ENCODE assay signal across 10 cellular contexts in genomic region chr9:94837404-94837803, GRCh38.
"Had no signal": no experiment of that assay in that cellular context is flagged by ENCODE, and none has a peak within 500 bp of the region (broad histone marks: within the 10 kb centered on the region; RNA-seq: fewer than 3 reads in every experiment).

No MANE protein-coding gene starts in this region.

- H3K36me3 ChIP-seq: HAP-1 had no signal

- H3K4me3 ChIP-seq: GM23248, GM23338, HAP-1 had no signal

- H3K4me1 Mint-ChIP-seq: GM23338, H9 had no signal

- H3K4me2 ChIP-seq: GM23338 had no signal

- H3K4me1 ChIP-seq: HAP-1 had no signal

- H3K9ac ChIP-seq: GM23248 had no signal

- ATAC-seq: GM23338, HCT116 had no signal

- H2AFZ ChIP-seq: GM23248, GM23338 had no signal

- DNase-seq: GM23248, GOT3, H7, H9, HCEC 1CT, HFFc6 had no signal

- H3K27ac ChIP-seq: GM23248 had no signal

- FAIRE-seq: H1 had no signal

- H3K4me3 Mint-ChIP-seq: GM23338, H9, HFFc6 had no signal

- H3K27ac Mint-ChIP-seq: GM23338, H9, HFFc6 had no signal
